Comparison of ENCODE assay signal across 11 cellular contexts in the genomic region with DNA sequence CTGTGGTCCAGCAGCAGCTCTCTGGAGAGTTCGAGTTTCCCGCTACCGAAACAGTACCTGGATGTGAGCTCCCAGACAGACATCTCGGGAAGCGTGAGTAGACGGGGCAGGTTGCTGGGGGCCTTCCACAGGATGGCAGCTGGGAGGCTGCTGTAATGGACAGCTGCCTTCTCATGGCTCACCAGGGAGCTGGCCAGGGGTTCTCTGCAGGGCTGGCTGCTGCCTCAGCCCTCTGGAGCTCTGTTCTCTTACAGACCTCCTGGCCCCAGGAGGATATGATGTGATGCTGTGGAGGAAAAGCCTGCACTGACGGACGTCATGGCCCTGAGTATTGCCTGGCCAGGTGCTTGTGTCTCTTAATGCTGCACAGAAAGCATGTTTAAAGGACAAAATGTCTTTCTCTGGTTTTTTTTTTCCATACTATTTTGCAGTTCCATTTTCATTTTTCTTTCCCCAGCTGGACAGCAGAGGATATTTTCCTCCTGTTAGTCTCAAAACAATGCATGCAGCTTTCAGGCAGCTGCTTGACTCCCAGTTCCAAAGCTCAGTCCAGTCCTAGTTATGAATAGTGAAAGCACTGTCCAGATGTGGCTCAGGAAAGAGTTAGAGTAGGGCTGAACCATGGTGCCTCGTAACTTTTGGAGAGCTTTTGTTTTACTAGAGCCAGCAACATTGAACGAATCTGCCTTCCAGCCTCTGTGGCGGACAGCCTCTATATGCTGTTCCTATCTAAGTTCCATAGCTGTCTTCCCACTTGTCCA.
DNase-seq lines count a peak whose midpoint lies in the region; ATAC-seq and TF ChIP-seq lines count a peak whose summit lies in the region.
"Had no signal": no experiment of that assay in that cellular context is flagged by ENCODE, and none has a peak within 500 bp of the region (broad histone marks: within the 10 kb centered on the region; RNA-seq: fewer than 3 reads in every experiment).

No MANE protein-coding gene starts in this region.

- no peaks in the 10 kb centered on the region for H3K36me3 ChIP-seq in gastroesophageal sphincter

- no peak overlapping the region for H3K27ac ChIP-seq in gastroesophageal sphincter

- no peaks in the 10 kb centered on the region for H3K27me3 ChIP-seq in gastroesophageal sphincter

- H3K4me1 ChIP-seq in gastroesophageal sphincter: peaks cover 0 to 20% (median 4%) of the 10 kb centered on the region in 3 donors

- 47 to 59% methylated on average over 4 to 5 of the region's 11 CpGs for WGBS in gastroesophageal sphincter (ENCODE audit: low coverage in 1 of 2), 2 donors

- H3K4me1 Mint-ChIP-seq in Calu3 (ENCODE audit: low read depth, unreplicated experiment): peaks cover 10% of the 10 kb centered on the region
- H3K4me1 Mint-ChIP-seq in T-cell: peaks cover 18 to 26% (median 25%) of the 10 kb centered on the region in 3 donors

- in situ Hi-C loops in G401 (cut with HindIII; ENCODE audit: low sequenced_read_pairs): no loop called here

- peaks cover 80% of the 10 kb centered on the region for H3K36me3 Mint-ChIP-seq in Calu3 (ENCODE audit: insufficient read depth, unreplicated experiment)
- H3K36me3 Mint-ChIP-seq in T-cell: no peaks in the 10 kb centered on the region
- H3K36me3 Mint-ChIP-seq: natural killer cell had no signal

- no peak for TF ChIP-seq POLR2A in gastroesophageal sphincter (IDR thresholded peaks at IDR 0.05)

- H3K4me3 ChIP-seq in foreskin fibroblast (ENCODE audit: low read depth in 1 of 2, low read length in 2 of 2): peak overlapping the region in 1 of 2 donors; percentile 30
- H3K4me3 ChIP-seq in skeletal muscle cell (ENCODE audit: low read depth, low read length): no peak overlapping the region
- H3K4me3 ChIP-seq in gastroesophageal sphincter: no peak overlapping the region

- H3K9me3 ChIP-seq in gastroesophageal sphincter: no peaks in the 10 kb centered on the region

- CTCF ChIA-PET in Calu3 (lab: Charles Lee): interaction anchor here (0.6 kb wide), 1 partner anchor 122 kb away, joined by 4 read pairs; no protein-coding TSS in a partner anchor
- CTCF ChIA-PET in T-cell (lab: Charles Lee): no interaction called here

- TF ChIP-seq EP300 in gastroesophageal sphincter (IDR thresholded peaks at IDR 0.05): no peak

- no peak overlapping the region for H3K4me3 Mint-ChIP-seq in Calu3 (ENCODE audit: low read depth, unreplicated experiment)
- H3K4me3 Mint-ChIP-seq in T-cell: peak overlapping the region; percentile 24 to 71 (median 58)
- H3K4me3 Mint-ChIP-seq: natural killer cell had no signal

- TF ChIP-seq CTCF in Calu3 (IDR thresholded peaks at IDR 0.05; ENCODE audit: unreplicated experiment): no peak
- TF ChIP-seq CTCF in foreskin fibroblast (IDR thresholded peaks at IDR 0.05; ENCODE audit: low read depth, low read length): no peak
- no peak for TF ChIP-seq CTCF in gastroesophageal sphincter (IDR thresholded peaks at IDR 0.05)

- ATAC-seq in T-cell (replicated peaks in 1 of 4) (no peak), gastroesophageal sphincter (no peak)
- ATAC-seq: natural killer cell had no signal

- BruUV-seq in Calu3 (replicated peaks; lab: Mats Ljungman, UMichigan): no TSS peak

- no peak for DNase-seq in Calu3
- DNase-seq in T-cell: no peak
- DNase-seq in foreskin fibroblast: peak; percentile 42 to 71
- peak; percentile 89 for DNase-seq in skeletal muscle cell (ENCODE audit: low read depth)
- DNase-seq in G401 (ENCODE audit: low spot score): no peak
- DNase-seq in NCI-H2196 treated with DMSO at 0.1 percent for 48 hours (lab: John Stamatoyannopoulos, UW; ENCODE audit: unreplicated experiment): no peak
- no peak for DNase-seq in NCI-H2171 treated with DMSO at 0.1 percent for 48 hours (lab: John Stamatoyannopoulos, UW)
- DNase-seq: kidney glomerular epithelial cell, natural killer cell, NCI-H2081 treated with DMSO at 0.1 percent for 48 hours had no signal

- H3K9me3 Mint-ChIP-seq in Calu3 (ENCODE audit: low read depth, unreplicated experiment) (no peaks in the 10 kb centered on the region), T-cell (no peaks in the 10 kb centered on the region)
- H3K9me3 Mint-ChIP-seq: natural killer cell had no signal

- intact Hi-C loops in Calu3 (cut with micrococcal nuclease; ENCODE audit: unreplicated experiment): no loop called here

- H3K27me3 Mint-ChIP-seq in Calu3 (ENCODE audit: unreplicated experiment): no peaks in the 10 kb centered on the region
- H3K27me3 Mint-ChIP-seq in T-cell: peaks cover 0 to 11% of the 10 kb centered on the region in 2 donors

- POLR2A ChIA-PET in T-cell (lab: Charles Lee): no interaction called here

- H3K27ac Mint-ChIP-seq in Calu3 (ENCODE audit: unreplicated experiment) (peak overlapping the region; percentile 69), T-cell (peak overlapping the region; percentile 93 to 96)

Comparison
In these comparisons a context has a peak if more than half of its experiments do, and no peak if none do; other contexts are left out.
1. DNase-seq: peak in foreskin fibroblast (2 of 2) and skeletal muscle cell (single experiment); none in Calu3 (single experiment), T-cell (0 of 34), G401 (single experiment), NCI-H2196 treated with DMSO at 0.1 percent for 48 hours (single experiment) and NCI-H2171 treated with DMSO at 0.1 percent for 48 hours (single experiment).